Comparison of ENCODE assay signal across 8 cellular contexts in the genomic region with DNA sequence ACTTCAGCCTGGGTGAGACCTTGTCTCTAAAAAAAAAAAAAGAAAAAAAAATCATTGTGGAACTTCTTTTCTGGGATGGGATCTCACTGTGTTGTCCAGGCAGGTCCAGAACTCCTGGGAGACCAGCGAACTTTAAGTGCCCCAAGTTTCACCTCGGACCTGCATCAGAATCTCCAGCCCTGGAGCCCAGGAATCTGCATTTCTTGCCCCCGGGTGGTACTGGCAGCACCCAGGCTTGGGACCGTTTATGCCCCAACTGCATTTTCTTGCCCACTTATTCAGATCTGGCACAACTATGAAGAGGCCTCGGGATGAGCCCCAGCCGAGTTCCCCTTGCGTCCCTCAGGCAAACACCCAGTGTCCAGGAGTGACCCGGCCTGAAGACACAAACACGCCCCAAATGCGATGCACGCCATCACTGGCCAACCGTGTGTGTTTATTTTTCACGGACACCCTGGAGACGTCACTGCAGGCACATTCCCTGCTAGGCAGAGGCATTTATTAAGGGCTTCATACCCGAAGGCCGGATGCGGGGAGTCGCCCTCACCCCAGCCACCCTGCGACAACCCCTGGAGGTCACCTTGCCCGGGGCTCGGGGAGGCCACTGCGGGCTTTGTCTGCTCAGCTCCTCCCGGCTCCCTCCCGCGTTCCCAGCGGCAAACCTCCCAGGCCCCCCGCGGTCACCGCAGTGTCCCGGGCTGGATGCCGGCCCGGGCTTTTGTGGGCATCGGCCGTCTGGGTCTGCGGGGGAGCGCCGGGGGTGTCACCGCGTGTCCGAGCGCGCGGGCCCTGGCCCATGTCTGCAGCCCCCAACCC. TPM values are rescaled to one million over a fixed set of nuclear protein-coding genes. Genes with fewer than 3 reads are reported as not detected.
DNase-seq lines count a peak whose midpoint lies in the region; ATAC-seq and TF ChIP-seq lines count a peak whose summit lies in the region.

No MANE protein-coding gene starts in this region.

- WGBS in H9 (ENCODE audit: extremely low coverage, insufficient read length, low lambda C conversion rate) = no CpG with 5 or more reads among the region's 43 CpGs

- no peaks in the 10 kb centered on the region; a peak in 1 of 5 replicates for H3K9me3 Mint-ChIP-seq in H9
- no peaks in the 10 kb centered on the region for H3K9me3 Mint-ChIP-seq in activated B cell treated with CpG ODN at 0.5 μM for 24 hours
- no peaks in the 10 kb centered on the region for H3K9me3 Mint-ChIP-seq in activated CD8-positive, alpha-beta memory T cell treated with anti-CD3 and anti-CD28 coated beads, Interleukin-2, amount 10 ng/mL, durations not matched to agents 7 days and 5 days (ENCODE audit: low read depth)

- no peak overlapping the region for H3K14ac ChIP-seq in H9 (ENCODE audit: insufficient read depth, low read length)

- no peak overlapping the region for H2BK120ac ChIP-seq in H9 (ENCODE audit: low read depth, low read length, poor library complexity, severe bottlenecking)

- no peak overlapping the region for H2BK20ac ChIP-seq in H9 (ENCODE audit: low read depth, low read length, poor library complexity, severe bottlenecking)

- H3K4me3 Mint-ChIP-seq in H9 (peak overlapping the region; percentile 70 to 88), activated B cell treated with CpG ODN at 0.5 μM for 24 hours (peak overlapping the region; percentile 52)
- H3K4me3 Mint-ChIP-seq in activated CD8-positive, alpha-beta memory T cell treated with anti-CD3 and anti-CD28 coated beads, Interleukin-2, amount 10 ng/mL, durations not matched to agents 7 days and 5 days = no peak overlapping the region

- H3K27me3 Mint-ChIP-seq in H9 (ENCODE audit: low read depth) (peaks cover 20% of the 10 kb centered on the region), activated B cell treated with CpG ODN at 0.5 μM for 24 hours (peaks cover 26% of the 10 kb centered on the region)
- peaks cover 44% of the 10 kb centered on the region for H3K27me3 Mint-ChIP-seq in activated CD8-positive, alpha-beta memory T cell treated with anti-CD3 and anti-CD28 coated beads, Interleukin-2, amount 10 ng/mL, durations not matched to agents 7 days and 5 days

- H2AFZ ChIP-seq in H9 (ENCODE audit: low read length) = no peak overlapping the region

- no peak overlapping the region for H3K56ac ChIP-seq in H9 (ENCODE audit: insufficient read length, low read depth, low read length)

- peaks cover 0 to 3% (median 0%) of the 10 kb centered on the region in 3 experiments; a peak in 2 of 7 replicates for H3K36me3 Mint-ChIP-seq in H9 (ENCODE audit: insufficient read depth in 1 of 3, low read depth in 3 of 3)
- H3K36me3 Mint-ChIP-seq in activated B cell treated with CpG ODN at 0.5 μM for 24 hours (ENCODE audit: low read depth) = no peaks in the 10 kb centered on the region
- H3K36me3 Mint-ChIP-seq in activated CD8-positive, alpha-beta memory T cell treated with anti-CD3 and anti-CD28 coated beads, Interleukin-2, amount 10 ng/mL, durations not matched to agents 7 days and 5 days = no peaks in the 10 kb centered on the region

- H3K9ac ChIP-seq in H9 (ENCODE audit: extremely low read depth, insufficient read length, low read length) = peak overlapping the region; percentile 2

- no peaks in the 10 kb centered on the region for H3K79me2 ChIP-seq in H9 (ENCODE audit: insufficient read depth, low read length)

- no peak overlapping the region for H3K23ac ChIP-seq in H9 (ENCODE audit: insufficient read length, low read depth, low read length)

- peak overlapping the region; percentile 62 for H3K4me2 ChIP-seq in H9 (ENCODE audit: insufficient read depth, insufficient read length, low read length)

- no peaks in the 10 kb centered on the region for H4K20me1 ChIP-seq in H9 (ENCODE audit: control insufficient read depth, insufficient read depth, insufficient read length)

- DNase-seq in AG08395 (ENCODE audit: low spot score) = peak; percentile 71
- DNase-seq in H9 = peak; percentile 58
- DNase-seq in activated B cell treated with CpG ODN at 0.5 μM for 24 hours = no peak
- peak in 1 of 2 donors; percentile 45 for DNase-seq in foreskin keratinocyte
- DNase-seq in occipital lobe (lab: John Stamatoyannopoulos, UW) = peak; percentile 29
- DNase-seq in activated CD8-positive, alpha-beta memory T cell treated with anti-CD3 and anti-CD28 coated beads, Interleukin-2, amount 10 ng/mL, durations not matched to agents 7 days and 5 days = no peak
- DNase-seq in cortex of kidney (lab: John Stamatoyannopoulos, UW) = no peak

- H3K27ac Mint-ChIP-seq in H9 = peak overlapping the region in 1 of 3 experiments; percentile 64; a peak in 1 of 7 replicates
- no peak overlapping the region for H3K27ac Mint-ChIP-seq in activated B cell treated with CpG ODN at 0.5 μM for 24 hours
- H3K27ac Mint-ChIP-seq in activated CD8-positive, alpha-beta memory T cell treated with anti-CD3 and anti-CD28 coated beads, Interleukin-2, amount 10 ng/mL, durations not matched to agents 7 days and 5 days = no peak overlapping the region

- no peaks in the 10 kb centered on the region for H3K9me3 ChIP-seq in H9 (ENCODE audit: control insufficient read depth, low read depth, low read length)

- H3K4ac ChIP-seq in H9 (ENCODE audit: low read depth, low read length) = no peak overlapping the region

- H3T11ph ChIP-seq in H9 (ENCODE audit: low read length) = no peak overlapping the region

- intact Hi-C loops in activated B cell treated with CpG ODN at 0.5 μM for 24 hours (cut with micrococcal nuclease) = loop anchor here (1.0 kb wide), 3 partner anchors 11 to 170 kb away; partner anchors contain the start of genes CHMP1A, FANCA and SPATA33

- CTCF ChIA-PET in activated B cell treated with CpG ODN at 0.5 μM for 24 hours (lab: Charles Lee) = no interaction called here
- CTCF ChIA-PET in activated CD8-positive, alpha-beta memory T cell treated with anti-CD3 and anti-CD28 coated beads, Interleukin-2, amount 10 ng/mL, durations not matched to agents 7 days and 5 days (lab: Charles Lee) = interaction anchor here (1.3 to 2.0 kb wide), 2 partner anchors 10 to 122 kb away, joined by 3 to 5 read pairs; no protein-coding TSS in a partner anchor

- H4K91ac ChIP-seq in H9 (ENCODE audit: insufficient read length, low read depth, low read length) = no peak overlapping the region

- H2BK12ac ChIP-seq in H9 (ENCODE audit: insufficient read length, low read depth, low read length) = no peak overlapping the region

- no peak for ATAC-seq in activated B cell treated with CpG ODN at 0.5 μM for 24 hours (ENCODE audit: low read depth)
- peak; percentile 16 for ATAC-seq in foreskin keratinocyte
- ATAC-seq in activated CD8-positive, alpha-beta memory T cell treated with anti-CD3 and anti-CD28 coated beads, Interleukin-2, amount 10 ng/mL, durations not matched to agents 7 days and 5 days = no peak
- no peak for ATAC-seq in GM21737 (IDR thresholded peaks at IDR 0.05; ENCODE audit: unreplicated experiment)

- H4K5ac ChIP-seq in H9 (ENCODE audit: insufficient read length, low read depth, low read length) = no peak overlapping the region

- H3K4me1 Mint-ChIP-seq in H9 (peaks cover 19% of the 10 kb centered on the region in 2 experiments), activated B cell treated with CpG ODN at 0.5 μM for 24 hours (peaks cover 4% of the 10 kb centered on the region)
- peaks cover 5% of the 10 kb centered on the region for H3K4me1 Mint-ChIP-seq in activated CD8-positive, alpha-beta memory T cell treated with anti-CD3 and anti-CD28 coated beads, Interleukin-2, amount 10 ng/mL, durations not matched to agents 7 days and 5 days

- TF ChIP-seq CTCF in H9 (conservative IDR thresholded peaks at IDR 0.05) (no peak), activated B cell treated with CpG ODN at 0.5 μM for 24 hours (IDR thresholded peaks at IDR 0.05) (no peak), foreskin keratinocyte (conservative IDR thresholded peaks at IDR 0.05) (no peak)

- POLR2A ChIA-PET in activated B cell treated with CpG ODN at 0.5 μM for 24 hours (lab: Charles Lee) = interaction anchor here (0.5 kb wide), 1 partner anchor 252 kb away, joined by 3 read pairs; no protein-coding TSS in a partner anchor

- H4K8ac ChIP-seq in H9 (replicated peaks; ENCODE audit: insufficient read length, low read depth, low read length) = no peak overlapping the region

- H3K27ac ChIP-seq in H9 (ENCODE audit: insufficient read length, low read depth, low read length) (no peak overlapping the region), foreskin keratinocyte (no peak overlapping the region)

- no peak overlapping the region for H2AK5ac ChIP-seq in H9 (ENCODE audit: insufficient read length, low read length)

- no peak overlapping the region for H3K18ac ChIP-seq in H9 (ENCODE audit: insufficient read length, low read depth, low read length)

- H3K4me1 ChIP-seq in H9 (ENCODE audit: insufficient read depth, low read length) (peaks cover 5% of the 10 kb centered on the region; the same call in 1 of the 2 replicates), foreskin keratinocyte (no peaks in the 10 kb centered on the region)

- H2BK15ac ChIP-seq in H9 (ENCODE audit: low read depth, low read length) = no peak overlapping the region

- no peaks in the 10 kb centered on the region for H3K27me3 ChIP-seq in H9 (ENCODE audit: insufficient read depth, low read length)
- no peaks in the 10 kb centered on the region for H3K27me3 ChIP-seq in foreskin keratinocyte

- no peaks in the 10 kb centered on the region for H3K79me1 ChIP-seq in H9 (ENCODE audit: insufficient read depth, low read depth, low read length, poor library complexity, severe bottlenecking)

- H3K23me2 ChIP-seq in H9 (ENCODE audit: insufficient read length, low read depth, low read length, poor library complexity, severe bottlenecking) = peaks cover 4% of the 10 kb centered on the region

- H2BK5ac ChIP-seq in H9 (ENCODE audit: insufficient read length, low read length) = no peak overlapping the region

RNA-seq across cellular contexts. Expression of gene SPIRE2, which starts 0.7 kb away (rescaled TPM):
- total RNA-seq in H9 (2021) = 6.7 and 6.9 TPM in 2 replicates
- 0.46 and 1.2 TPM in 2 replicates for total RNA-seq in activated B cell treated with CpG ODN at 0.5 μM for 24 hours
- 2.2 and 2.6 TPM in 2 replicates for total RNA-seq in foreskin keratinocyte
- 1.5 and 1.7 TPM in 2 replicates for polyA plus RNA-seq in foreskin keratinocyte
- 17.0 TPM for total RNA-seq in occipital lobe
- total RNA-seq in activated CD8-positive, alpha-beta memory T cell treated with anti-CD3 and anti-CD28 coated beads, Interleukin-2, amount 10 ng/mL, durations not matched to agents 7 days and 5 days = under 1 TPM; 0.44 to 0.80 TPM

RNA-seq across cellular contexts. Expression of gene FANCA, which starts 11.1 kb away (rescaled TPM):
- total RNA-seq in H9 (2021) (84.3 and 106 TPM in 2 replicates), activated B cell treated with CpG ODN at 0.5 μM for 24 hours (27.7 and 33.7 TPM in 2 replicates), foreskin keratinocyte (32.0 and 33.0 TPM in 2 replicates), occipital lobe (10.8 TPM)
- 26.4 and 30.4 TPM in 2 replicates for polyA plus RNA-seq in foreskin keratinocyte
- total RNA-seq in activated CD8-positive, alpha-beta memory T cell treated with anti-CD3 and anti-CD28 coated beads, Interleukin-2, amount 10 ng/mL, durations not matched to agents 7 days and 5 days = 100 to 1,000 TPM; 135 to 202 TPM

RNA-seq across cellular contexts. Expression of gene TCF25, which starts 45.8 kb away (rescaled TPM):
- total RNA-seq in H9 (2021) = 109 and 124 TPM in 2 replicates
- 256 and 273 TPM in 2 replicates for total RNA-seq in activated B cell treated with CpG ODN at 0.5 μM for 24 hours
- total RNA-seq in foreskin keratinocyte = 89.1 and 93.4 TPM in 2 replicates
- 84.8 and 92.9 TPM in 2 replicates for polyA plus RNA-seq in foreskin keratinocyte
- 136 TPM for total RNA-seq in occipital lobe
- total RNA-seq in activated CD8-positive, alpha-beta memory T cell treated with anti-CD3 and anti-CD28 coated beads, Interleukin-2, amount 10 ng/mL, durations not matched to agents 7 days and 5 days = 100 to 1,000 TPM; 181 to 216 TPM

Comparison
In these comparisons a context has a peak if more than half of its experiments do, and no peak if none do; other contexts are left out.
1. DNase-seq: peak in AG08395 (single experiment), H9 (single experiment) and occipital lobe (single experiment); none in activated B cell treated with CpG ODN at 0.5 μM for 24 hours (single experiment), activated CD8-positive, alpha-beta memory T cell treated with anti-CD3 and anti-CD28 coated beads, Interleukin-2, amount 10 ng/mL, durations not matched to agents 7 days and 5 days (single experiment) and cortex of kidney (single experiment).